In genomic region chr21:34592120-34592561, GRCh38 we compare ENCODE assay signal across 12 cellular contexts. TPM values are rescaled to one million over a fixed set of nuclear protein-coding genes. Genes with fewer than 3 reads are reported as not detected.
DNase-seq lines count a peak whose midpoint lies in the region; ATAC-seq, FAIRE-seq and TF ChIP-seq lines count a peak whose summit lies in the region.
"Had no signal": no experiment of that assay in that cellular context is flagged by ENCODE, and none has a peak within 500 bp of the region (broad histone marks: within the 10 kb centered on the region; RNA-seq: fewer than 3 reads in every experiment).

No MANE protein-coding gene starts in this region.

- H3K4me3 ChIP-seq in right atrium auricular region = peak overlapping the region in 1 of 2 donors; percentile 7
- H3K4me3 ChIP-seq in pancreas = peak overlapping the region in 2 of 4 donors; percentile 8 to 10
- H3K4me3 ChIP-seq: PC-9 had no signal

- H3K27me3 ChIP-seq in right atrium auricular region = no peaks in the 10 kb centered on the region
- no peaks in the 10 kb centered on the region for H3K27me3 ChIP-seq in pancreas

- H3K4me1 ChIP-seq in right atrium auricular region = peaks cover 0 to 68% of the 10 kb centered on the region in 2 donors
- peaks cover 46 to 57% (median 51%) of the 10 kb centered on the region in 3 donors for H3K4me1 ChIP-seq in pancreas

- H3K36me3 ChIP-seq in right atrium auricular region = no peaks in the 10 kb centered on the region
- no peaks in the 10 kb centered on the region for H3K36me3 ChIP-seq in pancreas

- intact Hi-C loops in pancreas (cut with DNase I) = no loop called here

- ATAC-seq in pancreas (peak; percentile 73 to 85 (median 78)), GM19328 (IDR thresholded peaks at IDR 0.05; ENCODE audit: unreplicated experiment) (no peak), GM19035 (IDR thresholded peaks at IDR 0.05; ENCODE audit: unreplicated experiment) (no peak)
- ATAC-seq: T-helper 17 cell had no signal

- H3K27ac ChIP-seq in caudate nucleus (ENCODE audit: low read depth, low read length) = peak overlapping the region; percentile 52
- peak overlapping the region; percentile 79 to 88 for H3K27ac ChIP-seq in right atrium auricular region
- H3K27ac ChIP-seq in pancreas = peak overlapping the region; percentile 18 to 82 (median 43)
- H3K27ac ChIP-seq: PC-9 had no signal

- DNase-seq in H4 (ENCODE audit: low spot score) (peak; percentile 32), caudate nucleus (lab: John Stamatoyannopoulos, UW) (peak in 8 of 61 donors; percentile 11 to 51 (median 39)), right atrium auricular region (ENCODE audit: low spot score) (peak; percentile 72), pancreas (peak; percentile 69 to 88 (median 81))
- no peak for DNase-seq in stimulated activated CD4-positive, alpha-beta T cell treated with anti-CD3 and anti-CD28 coated beads, Interleukin-1b, Interleukin-23, amount 100 ng/mL, for 48 hours
- DNase-seq in stimulated activated CD4-positive, alpha-beta T cell treated with anti-CD3 and anti-CD28 coated beads, Interleukin-12 subunit alpha, Interleukin-12 subunit beta, amount 100 ng/mL, for 4 hours = no peak
- DNase-seq: PC-9, T-helper 17 cell had no signal

- TF ChIP-seq CTCF in right atrium auricular region (IDR thresholded peaks at IDR 0.05) = no peak
- TF ChIP-seq CTCF in pancreas (IDR thresholded peaks at IDR 0.05) = no peak

- FAIRE-seq in pancreas (lab: Jason Lieb, UNC) = no peak
- FAIRE-seq: endothelial cell of umbilical vein, islet of Langerhans had no signal

- H3K9me3 ChIP-seq in right atrium auricular region (peaks cover 0 to 8% of the 10 kb centered on the region in 2 donors), pancreas (no peaks in the 10 kb centered on the region)

- WGBS in pancreas, 2 donors = 33 to 34% methylated on average over 8 of the region's 8 CpGs

RNA-seq across cellular contexts. Expression of gene RCAN1, which starts 22.8 kb away (rescaled TPM):
- total RNA-seq in H4 (2014; rRNA removed; shearing (Covaris generic)) = 43.7 and 52.2 TPM in 2 replicates
- total RNA-seq in right atrium auricular region = 10 to 100 TPM; 26.1 to 38.0 TPM
- 10 to 100 TPM in 5 of 6 donors, 1 to 10 TPM in 1; 9.5 to 19.7 (median 14.9) TPM for total RNA-seq in pancreas
- polyA plus RNA-seq in pancreas = 10 to 100 TPM in 1 of 2 donors, 1 to 10 TPM in 1; 9.5 to 15.3 TPM

Comparison
In these comparisons a context has a peak if more than half of its experiments do, and no peak if none do; other contexts are left out.
1. DNase-seq: peak in H4 (single experiment), right atrium auricular region (single experiment) and pancreas (6 of 6); none in stimulated activated CD4-positive, alpha-beta T cell treated with anti-CD3 and anti-CD28 coated beads, Interleukin-1b, Interleukin-23, amount 100 ng/mL, for 48 hours (single experiment) and stimulated activated CD4-positive, alpha-beta T cell treated with anti-CD3 and anti-CD28 coated beads, Interleukin-12 subunit alpha, Interleukin-12 subunit beta, amount 100 ng/mL, for 4 hours (single experiment).
2. ATAC-seq: peak in pancreas (4 of 4); none in GM19328 (single experiment) and GM19035 (single experiment).
3. Peak in every context shown above with its lines, with median percentiles within 50 percentile points of each other: H3K27ac ChIP-seq.